Comparison of ENCODE assay signal across 8 cellular contexts in the genomic region with DNA sequence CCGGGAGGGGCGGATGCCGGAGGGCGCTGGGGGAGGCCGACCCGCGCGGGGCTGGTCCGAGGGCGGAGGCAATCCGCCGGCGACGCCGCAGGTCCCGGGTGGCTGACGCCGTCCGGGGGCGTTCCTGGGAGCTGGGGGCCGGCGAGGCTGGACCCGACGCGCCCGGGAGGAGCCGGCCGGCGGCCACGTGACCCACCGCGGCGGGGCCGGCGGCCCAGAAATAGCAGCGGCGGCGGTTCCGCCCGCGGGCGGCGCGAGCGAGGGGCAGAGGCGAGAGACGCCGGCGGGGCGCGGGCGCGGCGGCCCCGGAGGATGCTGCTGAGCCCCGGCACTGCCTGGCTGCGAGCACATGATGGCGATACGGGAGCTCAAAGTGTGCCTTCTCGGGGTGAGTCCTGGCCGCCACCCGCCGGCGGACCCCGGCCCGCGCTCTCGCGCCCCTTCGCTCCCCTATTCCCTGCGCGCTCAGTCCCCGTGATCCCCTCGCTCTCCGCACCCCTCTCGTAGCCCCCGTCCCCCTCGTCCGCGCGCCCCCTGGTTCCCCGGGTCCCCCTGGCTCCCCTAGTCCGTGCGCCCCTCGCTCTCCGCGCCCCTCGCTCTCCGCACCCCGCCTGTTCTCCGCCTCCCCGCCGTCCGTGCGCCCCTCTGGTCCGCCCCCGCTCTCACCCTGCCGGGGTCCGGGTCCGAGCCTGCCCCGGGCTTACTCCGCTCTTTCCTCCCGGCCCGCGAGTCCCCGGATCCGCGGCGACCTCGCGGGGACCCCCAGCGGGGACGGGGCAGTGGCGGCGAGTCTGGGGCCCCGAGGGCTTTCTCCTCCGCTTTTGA. TPM values are rescaled to one million over a fixed set of nuclear protein-coding genes. Genes with fewer than 3 reads are reported as not detected.
DNase-seq lines count a peak whose midpoint lies in the region; ATAC-seq and TF ChIP-seq lines count a peak whose summit lies in the region.

A gene with protein sequence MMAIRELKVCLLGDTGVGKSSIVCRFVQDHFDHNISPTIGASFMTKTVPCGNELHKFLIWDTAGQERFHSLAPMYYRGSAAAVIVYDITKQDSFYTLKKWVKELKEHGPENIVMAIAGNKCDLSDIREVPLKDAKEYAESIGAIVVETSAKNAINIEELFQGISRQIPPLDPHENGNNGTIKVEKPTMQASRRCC (plus strand): TSS at position 245 of the 825 bp plus-strand sequence. CDS start 105 bp downstream, at position 350.

- peak within 1 kb of the TSS; percentile 70 for H3K4me3 ChIP-seq in fibroblast of mammary gland (ENCODE audit: control insufficient read depth, low read depth, low read length)
- peak within 1 kb of the TSS; percentile 17 for H3K4me3 ChIP-seq in mucosa of stomach (ENCODE audit: low read length)

- H3K9ac ChIP-seq in mucosa of stomach (ENCODE audit: low read length), result peak within 1 kb of the TSS; percentile 75

- H3K4me3 Mint-ChIP-seq in WTC11, result peak within 1 kb of the TSS; percentile 85

- peaks cover 49% of the 10 kb centered on the region for H3K4me1 Mint-ChIP-seq in WTC11

- H3K27ac Mint-ChIP-seq in WTC11, result no peak within 1 kb of the TSS

- H3K9me3 ChIP-seq in mucosa of stomach (ENCODE audit: control insufficient read depth, low read length), result no peaks in the 10 kb centered on the region

- peaks cover 50% of the 10 kb centered on the region for H3K27me3 Mint-ChIP-seq in WTC11 (ENCODE audit: low read depth)

- in situ Hi-C loops in GM13977 (cut with MboI; ENCODE audit: low pct_unique_long_range_greater_than_20kb, low sequenced_read_pairs, unreplicated experiment), result no loop called here

- CTCF ChIA-PET in WTC11 (lab: Charles Lee), result interaction anchor here (0.6 to 1.8 kb wide), 2 partner anchors 14 to 57 kb away, joined by 5 to 8 read pairs; no protein-coding TSS in a partner anchor

- DNase-seq in AML-193 (lab: John Stamatoyannopoulos, UW), result peak; percentile 39 to 60
- DNase-seq in GM13977 (ENCODE audit: low spot score), result peak; percentile 74
- peak; percentile 56 for DNase-seq in WTC11 (ENCODE audit: low spot score)
- peak; percentile 66 for DNase-seq in fibroblast of mammary gland (ENCODE audit: low read depth)
- DNase-seq in ureter (ENCODE audit: low spot score), result peak; percentile 81
- DNase-seq in GM19240 (ENCODE audit: insufficient read length, low spot score), result no peak

- peaks cover 26% of the 10 kb centered on the region for H3K4me1 ChIP-seq in mucosa of stomach (ENCODE audit: control insufficient read depth, insufficient read depth, low read length)

- H3K36me3 ChIP-seq in mucosa of stomach (ENCODE audit: control insufficient read depth, insufficient read depth, low read length), result no peaks in the 10 kb centered on the region

- no peaks in the 10 kb centered on the region for H3K36me3 Mint-ChIP-seq in WTC11

- POLR2A ChIA-PET in WTC11 (lab: Charles Lee), result no interaction called here

- peak; percentile 35 for ATAC-seq in HG03342 (IDR thresholded peaks at IDR 0.05; ENCODE audit: unreplicated experiment)
- ATAC-seq in WTC11, result peak; percentile 58

- H3K9me3 Mint-ChIP-seq in WTC11, result no peaks in the 10 kb centered on the region

- TF ChIP-seq CTCF in GM13977 (IDR thresholded peaks at IDR 0.05; ENCODE audit: extremely low read depth, insufficient read depth, missing control alignments), result peak; percentile 8
- TF ChIP-seq CTCF in WTC11 (IDR thresholded peaks at IDR 0.05), result no peak
- TF ChIP-seq CTCF in fibroblast of mammary gland (conservative IDR thresholded peaks at IDR 0.05; ENCODE audit: control insufficient read depth, insufficient read depth, low read depth, low read length), result no peak

- peaks cover 20% of the 10 kb centered on the region for H3K27me3 ChIP-seq in mucosa of stomach (ENCODE audit: control insufficient read depth, insufficient read depth, low read length)

TF ChIP-seq in WTC11, 78 proteins besides CTCF, POLR2A, EP300 and RAD21 (continues in another document):
- TF ChIP-seq, protein P1, sequence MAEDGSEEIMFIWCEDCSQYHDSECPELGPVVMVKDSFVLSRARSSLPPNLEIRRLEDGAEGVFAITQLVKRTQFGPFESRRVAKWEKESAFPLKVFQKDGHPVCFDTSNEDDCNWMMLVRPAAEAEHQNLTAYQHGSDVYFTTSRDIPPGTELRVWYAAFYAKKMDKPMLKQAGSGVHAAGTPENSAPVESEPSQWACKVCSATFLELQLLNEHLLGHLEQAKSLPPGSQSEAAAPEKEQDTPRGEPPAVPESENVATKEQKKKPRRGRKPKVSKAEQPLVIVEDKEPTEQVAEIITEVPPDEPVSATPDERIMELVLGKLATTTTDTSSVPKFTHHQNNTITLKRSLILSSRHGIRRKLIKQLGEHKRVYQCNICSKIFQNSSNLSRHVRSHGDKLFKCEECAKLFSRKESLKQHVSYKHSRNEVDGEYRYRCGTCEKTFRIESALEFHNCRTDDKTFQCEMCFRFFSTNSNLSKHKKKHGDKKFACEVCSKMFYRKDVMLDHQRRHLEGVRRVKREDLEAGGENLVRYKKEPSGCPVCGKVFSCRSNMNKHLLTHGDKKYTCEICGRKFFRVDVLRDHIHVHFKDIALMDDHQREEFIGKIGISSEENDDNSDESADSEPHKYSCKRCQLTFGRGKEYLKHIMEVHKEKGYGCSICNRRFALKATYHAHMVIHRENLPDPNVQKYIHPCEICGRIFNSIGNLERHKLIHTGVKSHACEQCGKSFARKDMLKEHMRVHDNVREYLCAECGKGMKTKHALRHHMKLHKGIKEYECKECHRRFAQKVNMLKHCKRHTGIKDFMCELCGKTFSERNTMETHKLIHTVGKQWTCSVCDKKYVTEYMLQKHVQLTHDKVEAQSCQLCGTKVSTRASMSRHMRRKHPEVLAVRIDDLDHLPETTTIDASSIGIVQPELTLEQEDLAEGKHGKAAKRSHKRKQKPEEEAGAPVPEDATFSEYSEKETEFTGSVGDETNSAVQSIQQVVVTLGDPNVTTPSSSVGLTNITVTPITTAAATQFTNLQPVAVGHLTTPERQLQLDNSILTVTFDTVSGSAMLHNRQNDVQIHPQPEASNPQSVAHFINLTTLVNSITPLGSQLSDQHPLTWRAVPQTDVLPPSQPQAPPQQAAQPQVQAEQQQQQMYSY (CRISPR knock-in tag; IDR thresholded peaks at IDR 0.05), result 0 out of 2 replicates have a peak, but pooled peaks have one; percentile 11
- TF ChIP-seq, protein P2, sequence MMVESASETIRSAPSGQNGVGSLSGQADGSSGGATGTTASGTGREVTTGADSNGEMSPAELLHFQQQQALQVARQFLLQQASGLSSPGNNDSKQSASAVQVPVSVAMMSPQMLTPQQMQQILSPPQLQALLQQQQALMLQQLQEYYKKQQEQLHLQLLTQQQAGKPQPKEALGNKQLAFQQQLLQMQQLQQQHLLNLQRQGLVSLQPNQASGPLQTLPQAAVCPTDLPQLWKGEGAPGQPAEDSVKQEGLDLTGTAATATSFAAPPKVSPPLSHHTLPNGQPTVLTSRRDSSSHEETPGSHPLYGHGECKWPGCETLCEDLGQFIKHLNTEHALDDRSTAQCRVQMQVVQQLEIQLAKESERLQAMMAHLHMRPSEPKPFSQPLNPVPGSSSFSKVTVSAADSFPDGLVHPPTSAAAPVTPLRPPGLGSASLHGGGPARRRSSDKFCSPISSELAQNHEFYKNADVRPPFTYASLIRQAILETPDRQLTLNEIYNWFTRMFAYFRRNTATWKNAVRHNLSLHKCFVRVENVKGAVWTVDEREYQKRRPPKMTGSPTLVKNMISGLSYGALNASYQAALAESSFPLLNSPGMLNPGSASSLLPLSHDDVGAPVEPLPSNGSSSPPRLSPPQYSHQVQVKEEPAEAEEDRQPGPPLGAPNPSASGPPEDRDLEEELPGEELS (CRISPR knock-in tag; IDR thresholded peaks at IDR 0.05), result peak; percentile 3; the same call in 1 of the 2 replicates
- no peak for TF ChIP-seq ESRRA (CRISPR knock-in tag; IDR thresholded peaks at IDR 0.05; ENCODE audit: borderline replicate concordance)
- no peak for TF ChIP-seq EMX1 (CRISPR knock-in tag; IDR thresholded peaks at IDR 0.05)
- TF ChIP-seq, protein P3, sequence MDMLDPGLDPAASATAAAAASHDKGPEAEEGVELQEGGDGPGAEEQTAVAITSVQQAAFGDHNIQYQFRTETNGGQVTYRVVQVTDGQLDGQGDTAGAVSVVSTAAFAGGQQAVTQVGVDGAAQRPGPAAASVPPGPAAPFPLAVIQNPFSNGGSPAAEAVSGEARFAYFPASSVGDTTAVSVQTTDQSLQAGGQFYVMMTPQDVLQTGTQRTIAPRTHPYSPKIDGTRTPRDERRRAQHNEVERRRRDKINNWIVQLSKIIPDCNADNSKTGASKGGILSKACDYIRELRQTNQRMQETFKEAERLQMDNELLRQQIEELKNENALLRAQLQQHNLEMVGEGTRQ (CRISPR knock-in tag; IDR thresholded peaks at IDR 0.05), result peak; percentile 95
- no peak for TF ChIP-seq CBFB (CRISPR knock-in tag; IDR thresholded peaks at IDR 0.05; ENCODE audit: low read depth)
- TF ChIP-seq MXD4 (CRISPR knock-in tag; IDR thresholded peaks at IDR 0.05; ENCODE audit: borderline replicate concordance), result no peak
- no peak for TF ChIP-seq GRHL2 (CRISPR knock-in tag; IDR thresholded peaks at IDR 0.05; ENCODE audit: insufficient replicate concordance, severe bottlenecking)
- TF ChIP-seq SOX15 (CRISPR knock-in tag; IDR thresholded peaks at IDR 0.05), result no peak
- peak; percentile 69 for TF ChIP-seq SP1 (CRISPR knock-in tag; conservative IDR thresholded peaks at IDR 0.05)
- TF ChIP-seq ZNF232 (CRISPR knock-in tag; IDR thresholded peaks at IDR 0.05), result 0 out of 2 replicates have a peak, but pooled peaks have one; percentile 42
- TF ChIP-seq, protein P4, sequence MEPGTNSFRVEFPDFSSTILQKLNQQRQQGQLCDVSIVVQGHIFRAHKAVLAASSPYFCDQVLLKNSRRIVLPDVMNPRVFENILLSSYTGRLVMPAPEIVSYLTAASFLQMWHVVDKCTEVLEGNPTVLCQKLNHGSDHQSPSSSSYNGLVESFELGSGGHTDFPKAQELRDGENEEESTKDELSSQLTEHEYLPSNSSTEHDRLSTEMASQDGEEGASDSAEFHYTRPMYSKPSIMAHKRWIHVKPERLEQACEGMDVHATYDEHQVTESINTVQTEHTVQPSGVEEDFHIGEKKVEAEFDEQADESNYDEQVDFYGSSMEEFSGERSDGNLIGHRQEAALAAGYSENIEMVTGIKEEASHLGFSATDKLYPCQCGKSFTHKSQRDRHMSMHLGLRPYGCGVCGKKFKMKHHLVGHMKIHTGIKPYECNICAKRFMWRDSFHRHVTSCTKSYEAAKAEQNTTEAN (CRISPR knock-in tag; IDR thresholded peaks at IDR 0.05), result no peak
- TF ChIP-seq, protein P5, sequence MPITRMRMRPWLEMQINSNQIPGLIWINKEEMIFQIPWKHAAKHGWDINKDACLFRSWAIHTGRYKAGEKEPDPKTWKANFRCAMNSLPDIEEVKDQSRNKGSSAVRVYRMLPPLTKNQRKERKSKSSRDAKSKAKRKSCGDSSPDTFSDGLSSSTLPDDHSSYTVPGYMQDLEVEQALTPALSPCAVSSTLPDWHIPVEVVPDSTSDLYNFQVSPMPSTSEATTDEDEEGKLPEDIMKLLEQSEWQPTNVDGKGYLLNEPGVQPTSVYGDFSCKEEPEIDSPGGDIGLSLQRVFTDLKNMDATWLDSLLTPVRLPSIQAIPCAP (CRISPR knock-in tag; IDR thresholded peaks at IDR 0.05), result no peak

RNA-seq across cellular contexts. Expression of the gene that starts here (rescaled TPM):
- total RNA-seq in WTC11 (2021) (30.8 to 34.9 TPM (median 32.9 TPM) in 3 replicates), ureter (46.0 TPM)
